In the genomic region with DNA sequence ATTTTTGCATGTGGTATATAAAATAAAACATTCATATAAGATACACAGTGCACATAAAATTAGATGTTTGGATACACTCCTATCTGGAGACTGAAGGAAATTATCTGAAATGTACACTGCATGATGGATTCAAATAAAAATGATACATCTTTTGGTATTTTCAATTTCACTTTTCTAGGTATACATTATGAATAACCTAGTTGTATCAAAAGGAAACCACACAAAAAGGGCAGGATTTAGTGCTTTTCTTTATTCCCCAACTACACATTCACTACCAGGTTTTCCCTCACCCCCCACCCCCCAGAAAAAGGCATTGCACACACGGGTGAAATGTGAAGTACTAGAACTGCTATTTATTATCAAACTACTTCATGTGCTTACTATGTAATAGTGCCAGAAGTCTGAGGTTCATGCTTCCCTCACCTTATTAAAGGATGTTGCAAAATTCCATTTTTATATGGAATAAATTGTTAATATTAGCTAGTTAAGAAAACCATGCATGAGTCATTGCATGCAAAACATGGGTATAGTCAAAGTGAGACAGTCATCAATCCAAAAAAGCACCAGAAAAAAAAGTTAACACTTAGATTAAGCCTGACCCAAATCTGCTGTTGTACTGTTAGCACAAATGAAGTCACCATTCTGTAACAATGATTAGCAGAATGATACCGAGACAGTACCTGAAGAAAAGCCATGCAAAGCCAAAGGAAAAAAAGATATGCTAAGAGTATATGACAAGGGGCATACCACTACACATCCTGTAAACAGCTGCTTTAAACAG, we compare ENCODE assay signal across 1 cellular context.
TF ChIP-seq lines count a peak whose summit lies in the region.

No MANE protein-coding gene starts in this region.

TF ChIP-seq in HepG2, 621 proteins besides CTCF, POLR2A, EP300 and RAD21:
- TF ChIP-seq SIN3B (IDR thresholded peaks at IDR 0.05; ENCODE audit: low read length) (no peak), CBX1 (IDR thresholded peaks at IDR 0.05; ENCODE audit: low read depth) (no peak), RARA (CRISPR knock-in tag; IDR thresholded peaks at IDR 0.05) (no peak), ZSCAN29 (CRISPR knock-in tag; conservative IDR thresholded peaks at IDR 0.05) (no peak), ZKSCAN1 (IDR thresholded peaks at IDR 0.05; ENCODE audit: low read length) (no peak), ZNF598 (CRISPR knock-in tag; IDR thresholded peaks at IDR 0.05; ENCODE audit: borderline replicate concordance) (no peak), ZNF143 (CRISPR knock-in tag; IDR thresholded peaks at IDR 0.05) (no peak), ZBTB38 (CRISPR knock-in tag; IDR thresholded peaks at IDR 0.05) (no peak), BORCS8-MEF2B (CRISPR knock-in tag; IDR thresholded peaks at IDR 0.05) (no peak), ZFX (CRISPR knock-in tag; IDR thresholded peaks at IDR 0.05; ENCODE audit: low read depth) (no peak), ZNF251 (CRISPR knock-in tag; IDR thresholded peaks at IDR 0.05) (no peak), TP53 (CRISPR knock-in tag; conservative IDR thresholded peaks at IDR 0.05) (no peak), ZNF709 (CRISPR knock-in tag; IDR thresholded peaks at IDR 0.05) (no peak), PRMT3 (CRISPR knock-in tag; IDR thresholded peaks at IDR 0.05; ENCODE audit: borderline replicate concordance, low read depth) (no peak)
- TF ChIP-seq, protein P1, sequence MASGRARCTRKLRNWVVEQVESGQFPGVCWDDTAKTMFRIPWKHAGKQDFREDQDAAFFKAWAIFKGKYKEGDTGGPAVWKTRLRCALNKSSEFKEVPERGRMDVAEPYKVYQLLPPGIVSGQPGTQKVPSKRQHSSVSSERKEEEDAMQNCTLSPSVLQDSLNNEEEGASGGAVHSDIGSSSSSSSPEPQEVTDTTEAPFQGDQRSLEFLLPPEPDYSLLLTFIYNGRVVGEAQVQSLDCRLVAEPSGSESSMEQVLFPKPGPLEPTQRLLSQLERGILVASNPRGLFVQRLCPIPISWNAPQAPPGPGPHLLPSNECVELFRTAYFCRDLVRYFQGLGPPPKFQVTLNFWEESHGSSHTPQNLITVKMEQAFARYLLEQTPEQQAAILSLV (CRISPR knock-in tag; IDR thresholded peaks at IDR 0.05; ENCODE audit: borderline replicate concordance): no peak
TF ChIP-seq in HepG2: peak in this region for 0.
